In the genomic region with DNA sequence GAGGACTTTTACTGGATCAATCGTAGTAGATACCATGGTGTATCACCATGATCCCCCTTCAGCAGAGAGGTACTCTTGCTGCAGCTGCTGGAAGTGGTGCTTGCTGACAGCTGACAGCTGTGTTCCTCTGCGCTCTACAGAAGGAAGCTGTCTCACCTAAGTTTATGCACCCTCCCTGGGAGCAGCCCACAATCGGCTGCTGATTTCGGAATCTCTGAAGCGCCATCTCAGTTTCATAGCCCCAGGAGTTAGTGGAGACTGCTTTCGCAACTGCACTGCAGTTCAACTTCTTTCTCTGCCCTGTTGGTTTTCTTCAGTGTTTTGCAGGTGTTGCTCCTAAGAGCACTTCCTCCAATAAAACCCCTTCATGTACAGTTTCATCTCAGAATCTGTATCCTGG, we compare ENCODE assay signal across 17 cellular contexts.
DNase-seq lines count a peak whose midpoint lies in the region; ATAC-seq lines count a peak whose summit lies in the region.
"Had no signal": no experiment of that assay in that cellular context is flagged by ENCODE, and none has a peak within 500 bp of the region (broad histone marks: within the 10 kb centered on the region; RNA-seq: fewer than 3 reads in every experiment).

No MANE protein-coding gene starts in this region.

- DNase-seq in Caki2 (ENCODE audit: low read depth) (peak; percentile 23), NOMO-1 treated with DMSO at 0.1 percent for 48 hours (lab: John Stamatoyannopoulos, UW; ENCODE audit: unreplicated experiment) (peak; percentile 50), dermis blood vessel endothelial cell (peak; percentile 4), myocyte (ENCODE audit: low read depth) (peak; percentile 38), NCI-H187 (lab: John Stamatoyannopoulos, UW) (no peak)
- no peak for DNase-seq in stimulated activated CD4-positive, alpha-beta T cell treated with anti-CD3 and anti-CD28 coated beads, Interleukin-12 subunit alpha, Interleukin-12 subunit beta, amount 100 ng/mL, for 4 hours
- DNase-seq: activated CD4-positive, alpha-beta memory T cell treated with anti-CD3 and anti-CD28 coated beads for 36 hours; hippocampal formation; left ventricle myocardium superior; naive thymus-derived CD4-positive, alpha-beta T cell; NCI-H1048; NCI-H82; psoas muscle; SIG-M5; testis had no signal

- in situ Hi-C loops in Caki2 (cut with HindIII; ENCODE audit: low pct_unique_long_range_greater_than_20kb, low sequenced_read_pairs), result no loop called here

- no peak for ATAC-seq in HG03460 (IDR thresholded peaks at IDR 0.05; ENCODE audit: unreplicated experiment)
- ATAC-seq in GM21360 (IDR thresholded peaks at IDR 0.05; ENCODE audit: unreplicated experiment), result no peak
- ATAC-seq: naive thymus-derived CD4-positive, alpha-beta T cell; psoas muscle had no signal

Comparison
In these comparisons a context has a peak if more than half of its experiments do, and no peak if none do; other contexts are left out.
1. DNase-seq: peak in Caki2 (single experiment), NOMO-1 treated with DMSO at 0.1 percent for 48 hours (single experiment), dermis blood vessel endothelial cell (single experiment) and myocyte (single experiment); none in stimulated activated CD4-positive, alpha-beta T cell treated with anti-CD3 and anti-CD28 coated beads, Interleukin-12 subunit alpha, Interleukin-12 subunit beta, amount 100 ng/mL, for 4 hours (single experiment) and NCI-H187 (0 of 2).